24 cellular contexts compared by ENCODE assay signal in the genomic region with DNA sequence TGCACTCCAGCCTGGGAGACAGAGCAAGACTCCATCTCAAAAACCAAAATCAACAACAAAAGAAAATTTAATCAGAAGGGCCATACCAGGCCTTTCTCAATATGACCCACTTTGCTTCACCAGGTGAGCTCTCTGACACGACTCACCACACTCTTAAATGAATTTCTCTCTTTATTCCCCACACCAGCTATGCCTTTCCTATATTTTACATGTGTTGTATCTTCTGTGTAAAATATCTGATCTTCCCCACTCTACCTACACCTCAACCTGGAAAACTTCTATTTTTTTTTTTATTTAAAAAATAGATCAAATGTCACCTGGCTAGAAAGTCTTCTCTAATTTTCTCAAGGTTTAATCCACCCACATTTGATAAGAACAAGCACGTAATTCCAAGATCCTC.
"Had no signal": no experiment of that assay in that cellular context is flagged by ENCODE, and none has a peak within 500 bp of the region (broad histone marks: within the 10 kb centered on the region; RNA-seq: fewer than 3 reads in every experiment).

No MANE protein-coding gene starts in this region.

- H3K9me3 ChIP-seq: suprapubic skin, testis, thyroid gland, tibial artery, transverse colon, upper lobe of right lung, uterus, vagina had no signal

- H3K4me1 ChIP-seq: stomach, testis, thyroid gland, tibial artery, transverse colon, upper lobe of right lung, uterus had no signal

- H3K27ac ChIP-seq: stomach, suprapubic skin, testis, thoracic aorta, thyroid gland, tibial artery, tibial nerve, transverse colon, upper lobe of left lung, upper lobe of right lung, uterus, vagina had no signal

- H3K4me3 ChIP-seq: stomach, suprapubic skin, testis, thoracic aorta, thyroid gland, tibial artery, tibial nerve, transverse colon, upper lobe of left lung, upper lobe of right lung, uterus, vagina had no signal

- DNase-seq: stimulated activated CD4-positive, alpha-beta T cell treated with anti-CD3 and anti-CD28 coated beads, Interleukin-2, amount 100 ng/mL, for 48 hours; stimulated activated CD4-positive, alpha-beta T cell treated with anti-CD3 and anti-CD28 coated beads, Interleukin-4, amount 100 ng/mL, for 1 hour; stimulated activated CD4-positive, alpha-beta T cell treated with anti-CD3 and anti-CD28 coated beads, Interleukin-4, amount 100 ng/mL, for 24 hours; stimulated activated CD4-positive, alpha-beta T cell treated with anti-CD3 and anti-CD28 coated beads, Interleukin-4, amount 100 ng/mL, for 4 hours; stimulated activated CD8-positive, alpha-beta memory T cell treated with anti-CD3 and anti-CD28 coated beads, Interleukin-4, amount 100 ng/mL, for 48 hours; stimulated activated naive B cell treated with anti-CD40 and anti-IgM and Interleukin-4, amounts not matched to agents 10 μg/mL and 1 μg/mL and 100 μg/mL, for 72 hours; stimulated activated naive CD4-positive, alpha-beta T cell; stimulated activated naive CD4-positive, alpha-beta T cell treated with Interleukin-2 at 50 U/mL for 16 hours; stimulated activated naive CD8-positive, alpha-beta T cell treated with anti-CD3 and anti-CD28 coated beads, Interleukin-15, amount 100 ng/mL, for 72 hours; stimulated activated naive CD8-positive, alpha-beta T cell treated with anti-CD3 and anti-CD28 coated beads, Interleukin-15, Interleukin-2, amounts not matched to agents 100 U/mL and 50 U/mL, for 24 hours; stomach; substantia nigra; testis; thyroid gland; tibial artery; transverse colon; trophoblast cell; upper lobe of left lung; upper lobe of right lung; uterus had no signal

- H3K36me3 ChIP-seq: stomach, suprapubic skin, thoracic aorta, thyroid gland, tibial artery, tibial nerve, transverse colon, upper lobe of left lung, upper lobe of right lung, uterus, vagina had no signal
